In the genomic region with DNA sequence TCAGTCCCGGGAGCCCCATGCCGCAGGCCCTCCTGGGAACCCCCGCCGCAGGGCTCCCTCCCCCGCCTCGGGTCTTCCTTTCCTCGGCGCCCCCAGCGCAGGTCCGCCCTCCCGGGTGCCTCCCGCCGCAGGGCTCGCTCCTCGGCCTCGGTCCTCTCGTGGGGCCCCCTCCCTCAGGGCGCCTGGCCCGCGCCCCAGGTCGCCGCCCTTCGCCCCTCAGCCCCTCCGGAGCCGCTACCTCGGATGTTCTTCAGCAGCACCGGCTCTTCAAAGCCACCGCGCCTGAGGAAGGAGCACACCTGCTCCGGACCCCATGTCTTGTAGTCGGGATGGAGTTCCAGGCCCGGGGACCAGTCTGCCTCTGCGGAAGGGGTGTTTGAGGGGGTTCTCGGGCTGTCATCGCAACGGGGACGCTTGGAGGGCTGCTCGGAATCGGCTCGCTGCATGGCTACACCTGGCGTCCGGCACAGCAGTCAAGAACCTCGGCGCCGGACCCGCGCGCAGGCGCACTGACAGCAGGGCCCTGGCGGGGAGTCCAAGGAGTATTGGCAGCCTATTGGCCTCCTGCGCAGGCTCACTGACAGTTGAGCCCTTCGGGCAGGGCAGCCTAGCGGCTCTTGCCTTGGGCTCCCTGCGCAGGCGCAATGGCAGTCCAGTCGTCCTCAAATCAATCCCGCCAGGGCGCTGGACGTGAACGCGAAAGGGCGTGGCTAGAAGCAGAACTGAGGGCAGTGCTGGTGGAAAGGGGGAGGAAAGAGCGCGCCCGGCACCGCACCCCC, we compare ENCODE assay signal across 8 cellular contexts. TPM values are rescaled to one million over a fixed set of nuclear protein-coding genes. Genes with fewer than 3 reads are reported as not detected.
DNase-seq lines count a peak whose midpoint lies in the region; ATAC-seq and TF ChIP-seq lines count a peak whose summit lies in the region.

A gene (minus strand): TSS at position 511 of the 779 bp plus-strand sequence. CDS start 65 bp downstream, at position 446.

- peak; percentile 98 for DNase-seq in Daoy (ENCODE audit: low read depth)
- DNase-seq in GM23248 = peak; percentile 99
- DNase-seq in LNCaP clone FGC (ENCODE audit: low read depth) = peak; percentile 95
- DNase-seq in RWPE1 (ENCODE audit: low spot score) = peak; percentile 100
- DNase-seq in activated T-helper 2 cell treated with anti-CD3 and anti-CD28 coated beads, Interferon-gamma antibody, Interleukin-2, Interleukin-4, amounts not matched to agents 10 μg/mL and 5 μg/mL and 100 μg/mL, durations not matched to agents 14 hours and 24 hours and 36 hours (ENCODE audit: low spot score) = peak; percentile 88
- peak; percentile 97 for DNase-seq in fibroblast of peridontal ligament (ENCODE audit: extremely low read depth)
- peak; percentile 99 for DNase-seq in natural killer cell treated with Interleukin-12 subunit alpha and Interleukin-12 subunit beta and Interleukin-15 and Interleukin-18, amount 100 ng/mL, for 72 hours (ENCODE audit: low spot score)
- peak; percentile 94 for DNase-seq in stimulated activated naive CD8-positive, alpha-beta T cell treated with anti-CD3 and anti-CD28 coated beads, Interleukin-15, Interleukin-2, amounts not matched to agents 100 U/mL and 50 U/mL, for 24 hours

- H4K20me1 ChIP-seq in GM23248 (ENCODE audit: insufficient read depth) = no peaks in the 10 kb centered on the region

- CTCF ChIA-PET in RWPE1 (lab: Yijun Ruan, JAX) = no interaction called here

- peak within 1 kb of the TSS; percentile 91 for H3K4me2 ChIP-seq in GM23248 (ENCODE audit: unreplicated experiment)

- peak within 1 kb of the TSS; percentile 97 for H3K4me3 Mint-ChIP-seq in activated T-helper 2 cell treated with anti-CD3 and anti-CD28 coated beads, Interferon-gamma antibody, Interleukin-2, Interleukin-4, amounts not matched to agents 10 μg/mL and 5 μg/mL and 100 μg/mL, durations not matched to agents 14 hours and 24 hours and 36 hours (ENCODE audit: low read depth)
- H3K4me3 Mint-ChIP-seq in natural killer cell treated with Interleukin-12 subunit alpha and Interleukin-12 subunit beta and Interleukin-15 and Interleukin-18, amount 100 ng/mL, for 72 hours = peak within 1 kb of the TSS; percentile 97

- H3K36me3 ChIP-seq in GM23248 (ENCODE audit: low read depth) = no peaks in the 10 kb centered on the region

- peak within 1 kb of the TSS; percentile 97 for H2AFZ ChIP-seq in GM23248

- no peaks in the 10 kb centered on the region for H3K79me2 ChIP-seq in GM23248 (ENCODE audit: insufficient read depth)

- ATAC-seq in natural killer cell treated with Interleukin-12 subunit alpha and Interleukin-12 subunit beta and Interleukin-15 and Interleukin-18, amount 100 ng/mL, for 72 hours = peak; percentile 98
- ATAC-seq in stimulated activated naive CD8-positive, alpha-beta T cell treated with anti-CD3 and anti-CD28 coated beads, Interleukin-15, Interleukin-2, amounts not matched to agents 100 U/mL and 50 U/mL, for 24 hours = peak; percentile 96

- peaks cover 18% of the 10 kb centered on the region for H3K36me3 Mint-ChIP-seq in activated T-helper 2 cell treated with anti-CD3 and anti-CD28 coated beads, Interferon-gamma antibody, Interleukin-2, Interleukin-4, amounts not matched to agents 10 μg/mL and 5 μg/mL and 100 μg/mL, durations not matched to agents 14 hours and 24 hours and 36 hours (ENCODE audit: low read depth)
- H3K36me3 Mint-ChIP-seq in natural killer cell treated with Interleukin-12 subunit alpha and Interleukin-12 subunit beta and Interleukin-15 and Interleukin-18, amount 100 ng/mL, for 72 hours = peaks cover 7% of the 10 kb centered on the region

- peak within 1 kb of the TSS; percentile 95 for H3K27ac Mint-ChIP-seq in activated T-helper 2 cell treated with anti-CD3 and anti-CD28 coated beads, Interferon-gamma antibody, Interleukin-2, Interleukin-4, amounts not matched to agents 10 μg/mL and 5 μg/mL and 100 μg/mL, durations not matched to agents 14 hours and 24 hours and 36 hours
- H3K27ac Mint-ChIP-seq in natural killer cell treated with Interleukin-12 subunit alpha and Interleukin-12 subunit beta and Interleukin-15 and Interleukin-18, amount 100 ng/mL, for 72 hours = peak within 1 kb of the TSS; percentile 94 to 98

- POLR2A ChIA-PET in RWPE1 (lab: Yijun Ruan, JAX; ENCODE audit: low non-redundant PET) = no interaction called here

- no peaks in the 10 kb centered on the region for H3K9me2 ChIP-seq in GM23248 (ENCODE audit: insufficient read depth)

- WGBS in GM23248 (ENCODE audit: low coverage in 1 of 2, low lambda C conversion rate in 2 of 2, missing lambda C conversion rate in 2 of 2), 2 experiments = 1% methylated on average over 44 to 65 of the region's 66 CpGs

- H3F3A ChIP-seq in GM23248 (ENCODE audit: insufficient read depth) = no peaks in the 10 kb centered on the region

- H3K27ac ChIP-seq in GM23248 = no peak within 1 kb of the TSS
- H3K27ac ChIP-seq in RWPE1 = peak within 1 kb of the TSS; percentile 80

- H3K9ac ChIP-seq in GM23248 = peak within 1 kb of the TSS; percentile 75

- H3K9me3 ChIP-seq in GM23248 (ENCODE audit: low read depth) = no peaks in the 10 kb centered on the region

- peaks cover 37% of the 10 kb centered on the region for H3K4me1 Mint-ChIP-seq in activated T-helper 2 cell treated with anti-CD3 and anti-CD28 coated beads, Interferon-gamma antibody, Interleukin-2, Interleukin-4, amounts not matched to agents 10 μg/mL and 5 μg/mL and 100 μg/mL, durations not matched to agents 14 hours and 24 hours and 36 hours (ENCODE audit: low read depth)
- peaks cover 35 to 45% of the 10 kb centered on the region in 2 donors for H3K4me1 Mint-ChIP-seq in natural killer cell treated with Interleukin-12 subunit alpha and Interleukin-12 subunit beta and Interleukin-15 and Interleukin-18, amount 100 ng/mL, for 72 hours (ENCODE audit: low read depth in 2 of 2)

- H3K4me1 ChIP-seq in GM23248 (ENCODE audit: insufficient read depth) = no peaks in the 10 kb centered on the region

- in situ Hi-C loops in GM23248 (cut with MboI) = no loop called here

- intact Hi-C loops in activated T-helper 2 cell treated with anti-CD3 and anti-CD28 coated beads, Interferon-gamma antibody, Interleukin-2, Interleukin-4, amounts not matched to agents 10 μg/mL and 5 μg/mL and 100 μg/mL, durations not matched to agents 14 hours and 24 hours and 36 hours (cut with micrococcal nuclease) = loop anchor here (2.0 kb wide), 1 partner anchor 63 kb away; no protein-coding TSS in a partner anchor

- H3K27me3 ChIP-seq in GM23248 (replicated peaks; ENCODE audit: insufficient read depth) = no peaks in the 10 kb centered on the region

- no peaks in the 10 kb centered on the region for H3K27me3 Mint-ChIP-seq in activated T-helper 2 cell treated with anti-CD3 and anti-CD28 coated beads, Interferon-gamma antibody, Interleukin-2, Interleukin-4, amounts not matched to agents 10 μg/mL and 5 μg/mL and 100 μg/mL, durations not matched to agents 14 hours and 24 hours and 36 hours (ENCODE audit: low read depth)
- no peaks in the 10 kb centered on the region for H3K27me3 Mint-ChIP-seq in natural killer cell treated with Interleukin-12 subunit alpha and Interleukin-12 subunit beta and Interleukin-15 and Interleukin-18, amount 100 ng/mL, for 72 hours

- no peaks in the 10 kb centered on the region for H3K9me3 Mint-ChIP-seq in activated T-helper 2 cell treated with anti-CD3 and anti-CD28 coated beads, Interferon-gamma antibody, Interleukin-2, Interleukin-4, amounts not matched to agents 10 μg/mL and 5 μg/mL and 100 μg/mL, durations not matched to agents 14 hours and 24 hours and 36 hours
- no peaks in the 10 kb centered on the region for H3K9me3 Mint-ChIP-seq in natural killer cell treated with Interleukin-12 subunit alpha and Interleukin-12 subunit beta and Interleukin-15 and Interleukin-18, amount 100 ng/mL, for 72 hours

- TF ChIP-seq CTCF in LNCaP clone FGC (IDR thresholded peaks at IDR 0.05; ENCODE audit: control insufficient read depth, extremely low read depth, insufficient read depth) = no peak
- TF ChIP-seq CTCF in RWPE1 (conservative IDR thresholded peaks at IDR 0.05; ENCODE audit: low read depth) = no peak

- peak within 1 kb of the TSS; percentile 88 for H3K4me3 ChIP-seq in GM23248
- H3K4me3 ChIP-seq in LNCaP clone FGC (ENCODE audit: low read depth, low read length) = peak within 1 kb of the TSS; percentile 97

RNA-seq across cellular contexts. Expression of the gene that starts here (rescaled TPM):
- total RNA-seq in Daoy (2014; rRNA removed; shearing (Covaris generic)) = 12.7 and 18.3 TPM in 2 replicates
- 9.0 and 15.8 TPM in 2 replicates for total RNA-seq in GM23248 (2014; rRNA removed; shearing (Covaris generic))
- polyA plus RNA-seq in GM23248 (2016; fragmentation: Nextera tagmentation; extraction: Ambion mirVana) = 7.4 and 10.1 TPM in 2 replicates
- total RNA-seq in activated T-helper 2 cell treated with anti-CD3 and anti-CD28 coated beads, Interferon-gamma antibody, Interleukin-2, Interleukin-4, amounts not matched to agents 10 μg/mL and 5 μg/mL and 100 μg/mL, durations not matched to agents 14 hours and 24 hours and 36 hours = 44.1 and 45.7 TPM in 2 replicates
- total RNA-seq in natural killer cell treated with Interleukin-12 subunit alpha and Interleukin-12 subunit beta and Interleukin-15 and Interleukin-18, amount 100 ng/mL, for 72 hours = 10 to 100 TPM; 74.9 to 86.0 TPM
